In the genomic region with DNA sequence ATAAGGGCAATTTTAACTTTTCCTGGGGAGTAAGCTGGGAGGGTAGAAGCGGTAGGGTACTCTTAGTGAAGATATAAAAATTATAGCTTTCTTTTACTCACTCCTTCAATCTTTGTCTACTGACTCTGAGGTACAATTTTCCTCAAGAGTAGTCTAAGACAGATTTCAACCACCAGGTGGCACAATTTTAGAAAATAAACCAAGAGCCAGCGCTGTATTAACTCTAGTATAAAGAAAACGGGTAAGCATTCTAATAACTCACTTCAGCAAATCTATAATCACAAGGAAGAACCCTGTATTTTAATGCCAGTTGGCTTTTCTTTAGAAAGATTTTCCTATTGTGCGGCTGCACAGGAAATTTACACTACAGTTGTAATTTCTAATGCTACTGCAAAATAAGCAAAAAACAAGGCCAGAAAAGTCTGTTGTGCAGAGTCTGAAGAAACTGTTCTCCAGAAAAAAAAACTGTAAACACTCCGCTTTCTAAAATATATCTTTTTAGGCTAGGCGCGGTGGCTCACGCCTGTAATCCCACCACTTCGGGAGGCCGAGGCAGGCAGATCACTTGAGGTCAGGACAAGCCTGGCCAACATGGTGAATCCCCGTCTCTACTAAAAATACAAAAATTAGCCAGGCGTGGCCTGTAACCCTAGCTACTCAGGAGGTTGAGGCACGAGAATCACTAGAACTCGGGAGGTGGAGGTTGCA, we compare ENCODE assay signal across 8 cellular contexts. TPM values are rescaled to one million over a fixed set of nuclear protein-coding genes. Genes with fewer than 3 reads are reported as not detected.
DNase-seq lines count a peak whose midpoint lies in the region; ATAC-seq and TF ChIP-seq lines count a peak whose summit lies in the region.

No MANE protein-coding gene starts in this region.

- peak overlapping the region; percentile 0 for H3K27ac ChIP-seq in hepatocyte

- H3K4me2 ChIP-seq in hepatocyte (peak overlapping the region; percentile 85), skeletal muscle satellite cell (ENCODE audit: low read length) (peak overlapping the region; percentile 86)

- H3K27me3 ChIP-seq in hepatocyte (no peaks in the 10 kb centered on the region), skeletal muscle satellite cell (ENCODE audit: control insufficient read depth, insufficient read depth, low read length) (no peaks in the 10 kb centered on the region)

- H2AFZ ChIP-seq in hepatocyte: no peak overlapping the region

- peak overlapping the region; percentile 87 for H3K4me3 Mint-ChIP-seq in activated T-helper 17 cell treated with anti-CD3 and anti-CD28 coated beads, Interleukin-2, amount 50 U/mL, for 72 hours

- peaks cover 78% of the 10 kb centered on the region for H3K79me2 ChIP-seq in hepatocyte

- 55% methylated on average over 14 of the region's 14 CpGs for WGBS in hepatocyte (ENCODE audit: low lambda C conversion rate, missing lambda C conversion rate)

- H3K36me3 Mint-ChIP-seq in activated T-helper 17 cell treated with anti-CD3 and anti-CD28 coated beads, Interleukin-2, amount 50 U/mL, for 72 hours (ENCODE audit: low read depth): peaks cover 48% of the 10 kb centered on the region

- peak overlapping the region; percentile 91 for H3K9ac ChIP-seq in skeletal muscle satellite cell (ENCODE audit: low read depth, low read length)

- peaks cover 28% of the 10 kb centered on the region for H3K4me1 Mint-ChIP-seq in activated T-helper 17 cell treated with anti-CD3 and anti-CD28 coated beads, Interleukin-2, amount 50 U/mL, for 72 hours

- H3K27me3 Mint-ChIP-seq in activated T-helper 17 cell treated with anti-CD3 and anti-CD28 coated beads, Interleukin-2, amount 50 U/mL, for 72 hours: no peaks in the 10 kb centered on the region

- DNase-seq in AG20443 (ENCODE audit: low spot score) (peak; percentile 18), GM10266 (ENCODE audit: extremely low spot score) (no peak), NCI-H2227 (lab: John Stamatoyannopoulos, UW; ENCODE audit: unreplicated experiment) (peak; percentile 69), hepatocyte (ENCODE audit: low spot score) (peak; percentile 83), posterior vena cava (ENCODE audit: low spot score) (no peak)

- peak overlapping the region; percentile 87 for H3K27ac Mint-ChIP-seq in activated T-helper 17 cell treated with anti-CD3 and anti-CD28 coated beads, Interleukin-2, amount 50 U/mL, for 72 hours

- no peaks in the 10 kb centered on the region for H3K9me3 Mint-ChIP-seq in activated T-helper 17 cell treated with anti-CD3 and anti-CD28 coated beads, Interleukin-2, amount 50 U/mL, for 72 hours

- H3K36me3 ChIP-seq in hepatocyte (replicated peaks; ENCODE audit: insufficient read depth, low read depth) (no peaks in the 10 kb centered on the region), skeletal muscle satellite cell (ENCODE audit: insufficient read depth, low read length) (no peaks in the 10 kb centered on the region)

- H3K9me3 ChIP-seq in hepatocyte (ENCODE audit: low read depth): no peaks in the 10 kb centered on the region
- no peaks in the 10 kb centered on the region for H3K9me3 ChIP-seq in skeletal muscle satellite cell (replicated peaks; ENCODE audit: low read length)

- peaks cover 3% of the 10 kb centered on the region for H4K20me1 ChIP-seq in hepatocyte (ENCODE audit: insufficient read depth, poor library complexity, severe bottlenecking)

- ATAC-seq in activated T-helper 17 cell treated with anti-CD3 and anti-CD28 coated beads, Interleukin-2, amount 50 U/mL, for 72 hours (replicated peaks): no peak
- no peak for ATAC-seq in HG02973 (IDR thresholded peaks at IDR 0.05; ENCODE audit: unreplicated experiment)

- intact Hi-C loops in posterior vena cava (cut with DNase I): loop anchor here in 1 of 2 donors (10.0 kb wide), 1 partner anchor 70 kb away; the partner anchor contains the start of gene C16orf46

- H3K4me3 ChIP-seq in hepatocyte (no peak overlapping the region), skeletal muscle satellite cell (ENCODE audit: low read length) (peak overlapping the region; percentile 85)

- H3K4me1 ChIP-seq in hepatocyte (ENCODE audit: insufficient read depth): peaks cover 3% of the 10 kb centered on the region
- peaks cover 25% of the 10 kb centered on the region for H3K4me1 ChIP-seq in skeletal muscle satellite cell (ENCODE audit: control insufficient read depth, insufficient read depth, low read length)

- H3K9me2 ChIP-seq in hepatocyte (replicated peaks; ENCODE audit: insufficient read depth): no peaks in the 10 kb centered on the region

- TF ChIP-seq CTCF in GM10266 (IDR thresholded peaks at IDR 0.05; ENCODE audit: control insufficient read depth, insufficient read depth, low read depth, missing control alignments): peak; percentile 44
- peak; percentile 70 for TF ChIP-seq CTCF in hepatocyte (IDR thresholded peaks at IDR 0.05; ENCODE audit: poor library complexity)

RNA-seq across cellular contexts. Expression of gene CMC2, which starts 1.9 kb away (rescaled TPM):
- 100 to 1,000 TPM in 1 of 2 donors, 10 to 100 TPM in 1; 78.8 to 138 TPM for total RNA-seq in activated T-helper 17 cell treated with anti-CD3 and anti-CD28 coated beads, Interleukin-2, amount 50 U/mL, for 72 hours
- total RNA-seq in hepatocyte (47.4 and 77.6 TPM in 2 replicates), posterior vena cava (10 to 100 TPM; 34.8 to 46.1 TPM)
- 132 and 133 TPM in 2 replicates for polyA plus RNA-seq in hepatocyte
- total RNA-seq in skeletal muscle satellite cell (2012; rRNA removed): 40.4 and 46.1 TPM in 2 replicates

RNA-seq across cellular contexts. Expression of gene CENPN, which starts 2.2 kb away (rescaled TPM):
- total RNA-seq in activated T-helper 17 cell treated with anti-CD3 and anti-CD28 coated beads, Interleukin-2, amount 50 U/mL, for 72 hours: 10 to 100 TPM; 34.1 to 51.0 TPM
- total RNA-seq in hepatocyte: 13.6 and 14.2 TPM in 2 replicates
- polyA plus RNA-seq in hepatocyte: 16.4 and 16.8 TPM in 2 replicates
- 44.8 and 55.0 TPM in 2 replicates for total RNA-seq in skeletal muscle satellite cell (2012; rRNA removed)
- total RNA-seq in posterior vena cava: 1 to 10 TPM; 4.2 to 6.4 TPM

RNA-seq across cellular contexts. Expression of gene ATMIN, which starts 30.8 kb away (rescaled TPM):
- total RNA-seq in activated T-helper 17 cell treated with anti-CD3 and anti-CD28 coated beads, Interleukin-2, amount 50 U/mL, for 72 hours: 10 to 100 TPM; 14.3 to 20.6 TPM
- 50.8 and 58.4 TPM in 2 replicates for total RNA-seq in hepatocyte
- 30.7 and 35.6 TPM in 2 replicates for polyA plus RNA-seq in hepatocyte
- total RNA-seq in skeletal muscle satellite cell (2012; rRNA removed): 24.6 and 26.4 TPM in 2 replicates
- 10 to 100 TPM; 24.8 to 27.3 TPM for total RNA-seq in posterior vena cava

Comparison
In these comparisons a context has a peak if more than half of its experiments do, and no peak if none do; other contexts are left out.
1. DNase-seq: peak in AG20443 (single experiment), NCI-H2227 (single experiment) and hepatocyte (single experiment); none in GM10266 (single experiment) and posterior vena cava (single experiment).